Comparison of ENCODE assay signal across 27 cellular contexts in genomic region chr17:70230883-70231282, GRCh38.
DNase-seq lines count a peak whose midpoint lies in the region; FAIRE-seq and TF ChIP-seq lines count a peak whose summit lies in the region.
"Had no signal": no experiment of that assay in that cellular context is flagged by ENCODE, and none has a peak within 500 bp of the region (broad histone marks: within the 10 kb centered on the region; RNA-seq: fewer than 3 reads in every experiment).

No MANE protein-coding gene starts in this region.

- FAIRE-seq in bronchial epithelial cell (lab: Jason Lieb, UNC) = no peak
- no peak for FAIRE-seq in urothelium cell line (lab: Jason Lieb, UNC)
- FAIRE-seq: colon, GM12878, pancreas had no signal

- TF ChIP-seq CTCF in bronchial epithelial cell (IDR thresholded peaks at IDR 0.05; ENCODE audit: insufficient read depth, low read length, severe bottlenecking) = no peak

- no peak overlapping the region for H3K4me3 ChIP-seq in bronchial epithelial cell (ENCODE audit: low read depth, low read length)
- H3K4me3 ChIP-seq: breast epithelium, GM12878, pancreas, PC-9, right atrium auricular region, spleen, transverse colon had no signal

- no peaks in the 10 kb centered on the region for H3K36me3 ChIP-seq in bronchial epithelial cell (ENCODE audit: control insufficient read depth, insufficient read depth, low read length)
- H3K36me3 ChIP-seq: breast epithelium, pancreas, right atrium auricular region, spleen, transverse colon had no signal

- DNase-seq in ELR (ENCODE audit: low read depth) (peak; percentile 49), MV-4-11 (lab: John Stamatoyannopoulos, UW) (peak; percentile 82), bronchial epithelial cell (ENCODE audit: low read depth) (peak; percentile 19), renal cortical epithelial cell (ENCODE audit: low read depth) (peak; percentile 7), NCI-H187 (lab: John Stamatoyannopoulos, UW) (no peak), NCI-H2227 (lab: John Stamatoyannopoulos, UW; ENCODE audit: unreplicated experiment) (no peak), urothelium cell line (ENCODE audit: low spot score) (no peak)
- DNase-seq: activated CD4-positive, alpha-beta T cell treated with anti-CD3 and anti-CD28 coated beads, Interleukin-2, amount 50 U/mL, for 1 hour; activated CD8-positive, alpha-beta memory T cell treated with anti-CD3 and anti-CD28 coated beads, Interleukin-2, amount 10 ng/mL, durations not matched to agents 7 days and 5 days; activated naive CD4-positive, alpha-beta T cell treated with anti-CD3 and anti-CD28 coated beads, Interleukin-2, amount 10 ng/mL, durations not matched to agents 7 days and 5 days; amniotic stem cell; effector CD8-positive, alpha-beta T cell; NCI-H1417; NCI-H2081 treated with DMSO at 0.1 percent for 48 hours; NCI-H345; NCI-H82; pancreas; PC-9; SHP77; spleen; T1000; transverse colon had no signal

- no peaks in the 10 kb centered on the region for H3K27me3 ChIP-seq in bronchial epithelial cell (ENCODE audit: control insufficient read depth, insufficient read depth, low read length)
- H3K27me3 ChIP-seq: breast epithelium, foreskin keratinocyte, pancreas, right atrium auricular region, spleen, transverse colon had no signal

Comparison
In these comparisons a context has a peak if more than half of its experiments do, and no peak if none do; other contexts are left out.
1. DNase-seq: peak in ELR (single experiment), MV-4-11 (single experiment), bronchial epithelial cell (single experiment) and renal cortical epithelial cell (single experiment); none in NCI-H187 (0 of 2), NCI-H2227 (single experiment) and urothelium cell line (single experiment).